8 cellular contexts compared by ENCODE assay signal in the genomic region with DNA sequence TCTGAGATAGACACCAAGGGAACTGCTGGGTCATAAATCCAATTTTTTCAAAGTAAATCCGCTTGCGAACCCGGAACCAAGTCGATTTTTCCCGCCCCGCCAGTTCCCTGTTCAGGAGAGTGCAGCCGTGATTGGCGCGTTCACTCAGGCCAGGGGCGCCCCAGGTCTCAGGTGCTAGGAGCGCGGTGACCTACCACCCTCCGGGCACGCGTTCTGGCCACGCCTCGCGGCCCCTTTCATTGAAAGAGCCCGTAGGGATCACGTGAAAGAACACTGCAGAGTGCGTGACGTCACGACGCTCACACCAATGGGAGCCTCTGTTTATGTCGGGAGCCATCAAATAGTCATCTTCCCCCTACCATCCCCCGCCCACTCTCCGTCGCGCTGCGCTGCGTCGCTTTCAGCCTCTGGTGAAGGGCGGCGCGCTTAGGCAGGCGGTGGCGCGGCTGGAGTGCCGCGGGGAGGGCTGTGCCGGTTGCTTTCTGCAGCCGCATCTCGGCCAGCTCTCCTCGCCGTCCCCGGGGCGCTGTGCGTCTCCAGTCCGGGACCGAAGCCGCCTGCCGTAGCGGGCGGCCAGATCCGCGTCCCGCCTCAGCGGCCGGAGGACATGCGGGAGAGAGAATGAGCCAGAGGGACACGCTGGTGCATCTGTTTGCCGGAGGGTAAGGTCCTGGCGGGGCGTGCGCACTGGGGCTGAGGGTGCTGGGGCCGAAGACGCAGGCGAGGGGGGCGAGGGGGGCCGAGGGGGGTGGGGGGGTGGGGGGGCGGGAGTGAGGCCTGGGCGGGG. TPM values are rescaled to one million over a fixed set of nuclear protein-coding genes. Genes with fewer than 3 reads are reported as not detected.
DNase-seq lines count a peak whose midpoint lies in the region; ATAC-seq and TF ChIP-seq lines count a peak whose summit lies in the region.

A gene with protein sequence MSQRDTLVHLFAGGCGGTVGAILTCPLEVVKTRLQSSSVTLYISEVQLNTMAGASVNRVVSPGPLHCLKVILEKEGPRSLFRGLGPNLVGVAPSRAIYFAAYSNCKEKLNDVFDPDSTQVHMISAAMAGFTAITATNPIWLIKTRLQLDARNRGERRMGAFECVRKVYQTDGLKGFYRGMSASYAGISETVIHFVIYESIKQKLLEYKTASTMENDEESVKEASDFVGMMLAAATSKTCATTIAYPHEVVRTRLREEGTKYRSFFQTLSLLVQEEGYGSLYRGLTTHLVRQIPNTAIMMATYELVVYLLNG (plus strand): TSS at position 403 of the 787 bp plus-strand sequence. CDS start 219 bp downstream, at position 622.

- peak within 1 kb of the TSS; percentile 92 for H3K4me3 Mint-ChIP-seq in activated CD4-positive, alpha-beta memory T cell treated with anti-CD3 and anti-CD28 coated beads for 36 hours

- peak; percentile 76 for TF ChIP-seq POLR2A in right lobe of liver (IDR thresholded peaks at IDR 0.05)

- no peaks in the 10 kb centered on the region for H3K27me3 Mint-ChIP-seq in activated CD4-positive, alpha-beta memory T cell treated with anti-CD3 and anti-CD28 coated beads for 36 hours

- WGBS in right lobe of liver (ENCODE audit: insufficient coverage, low coverage, low lambda C conversion rate, missing lambda C conversion rate): 9% methylated on average over 22 of the region's 72 CpGs

- POLR2A ChIA-PET in activated CD4-positive, alpha-beta memory T cell treated with anti-CD3 and anti-CD28 coated beads for 36 hours (lab: Charles Lee): no interaction called here

- H3K9ac ChIP-seq in duodenal mucosa (ENCODE audit: low read depth in 1 of 2, low read length in 2 of 2): peak within 1 kb of the TSS; percentile 89 to 98

- H3K36me3 Mint-ChIP-seq in activated CD4-positive, alpha-beta memory T cell treated with anti-CD3 and anti-CD28 coated beads for 36 hours: peaks cover 4% of the 10 kb centered on the region

- H3K27me3 ChIP-seq in duodenal mucosa (ENCODE audit: control insufficient read depth in 1 of 2, insufficient read depth in 2 of 2, low read length in 2 of 2): no peaks in the 10 kb centered on the region
- H3K27me3 ChIP-seq in right lobe of liver: peaks cover 0 to 50% of the 10 kb centered on the region in 2 donors

- H3K9me3 ChIP-seq in duodenal mucosa (ENCODE audit: control insufficient read depth in 1 of 2, low read length in 2 of 2) (no peaks in the 10 kb centered on the region), right lobe of liver (no peaks in the 10 kb centered on the region)

- H3K27ac ChIP-seq in duodenal mucosa (ENCODE audit: low read depth, low read length): peak within 1 kb of the TSS; percentile 97
- peak within 1 kb of the TSS; percentile 72 to 87 (median 76) for H3K27ac ChIP-seq in right lobe of liver

- intact Hi-C loops in activated CD4-positive, alpha-beta memory T cell treated with anti-CD3 and anti-CD28 coated beads for 36 hours (cut with micrococcal nuclease): loop anchor here (1.0 to 5.0 kb wide), 4 partner anchors 12 to 1636 kb away; a partner anchor contains a TSS
- intact Hi-C loops in right lobe of liver (cut with DNase I): no loop called here

- H3K27ac Mint-ChIP-seq in activated CD4-positive, alpha-beta memory T cell treated with anti-CD3 and anti-CD28 coated beads for 36 hours: peak within 1 kb of the TSS; percentile 83

- H3K4me1 ChIP-seq in duodenal mucosa (ENCODE audit: control insufficient read depth in 1 of 2, insufficient read depth in 2 of 2, low read length in 2 of 2) (peaks cover 12 to 35% of the 10 kb centered on the region in 2 donors), right lobe of liver (peaks cover 0 to 4% (median 0%) of the 10 kb centered on the region in 4 donors)

- H3K9me3 Mint-ChIP-seq in activated CD4-positive, alpha-beta memory T cell treated with anti-CD3 and anti-CD28 coated beads for 36 hours: peaks cover 4% of the 10 kb centered on the region

- peaks cover 37% of the 10 kb centered on the region for H3K4me1 Mint-ChIP-seq in activated CD4-positive, alpha-beta memory T cell treated with anti-CD3 and anti-CD28 coated beads for 36 hours (ENCODE audit: low read depth)

- DNase-seq in CD1c-positive myeloid dendritic cell (ENCODE audit: extremely low spot score): peak; percentile 99
- peak; percentile 97 for DNase-seq in NCI-H82 treated with DMSO at 0.1 percent for 48 hours (lab: John Stamatoyannopoulos, UW; ENCODE audit: unreplicated experiment)
- DNase-seq in activated CD4-positive, alpha-beta memory T cell treated with anti-CD3 and anti-CD28 coated beads for 36 hours: peak; percentile 98
- DNase-seq in right lobe of liver: peak; percentile 84 to 92 (median 90)
- peak; percentile 95 to 96 for DNase-seq in stimulated activated CD4-positive, alpha-beta T cell treated with anti-CD3 and anti-CD28 coated beads, Interleukin-4, amount 100 ng/mL, for 4 hours

- no peaks in the 10 kb centered on the region for H3K36me3 ChIP-seq in duodenal mucosa (ENCODE audit: control insufficient read depth in 1 of 2, insufficient read depth in 2 of 2, low read length in 2 of 2)
- H3K36me3 ChIP-seq in right lobe of liver: no peaks in the 10 kb centered on the region

- CTCF ChIA-PET in activated CD4-positive, alpha-beta memory T cell treated with anti-CD3 and anti-CD28 coated beads for 36 hours (lab: Charles Lee): no interaction called here

- no peak for TF ChIP-seq CTCF in right lobe of liver (IDR thresholded peaks at IDR 0.05)

- ATAC-seq in GM19438 (IDR thresholded peaks at IDR 0.05; ENCODE audit: low read depth, unreplicated experiment): peak; percentile 98
- peak; percentile 93 for ATAC-seq in HG03575 (IDR thresholded peaks at IDR 0.05; ENCODE audit: extremely low read depth, insufficient number of reproducible peaks, low FRiP score, unreplicated experiment)
- peak; percentile 96 to 99 (median 98) for ATAC-seq in right lobe of liver

- H3K4me3 ChIP-seq in duodenal mucosa (ENCODE audit: low read depth in 1 of 2, low read length in 2 of 2): peak within 1 kb of the TSS; percentile 92 to 96
- H3K4me3 ChIP-seq in right lobe of liver: peak within 1 kb of the TSS; percentile 38 to 52 (median 50)

RNA-seq across cellular contexts. Expression of the gene that starts here (rescaled TPM):
- total RNA-seq in activated CD4-positive, alpha-beta memory T cell treated with anti-CD3 and anti-CD28 coated beads for 36 hours: 10 to 100 TPM; 44.7 to 56.5 TPM
- 1 to 10 TPM; 2.8 to 6.0 (median 5.1) TPM for total RNA-seq in right lobe of liver

Comparison
In these comparisons a context has a peak if more than half of its experiments do, and no peak if none do; other contexts are left out.
1. Peak in every context shown above with its lines: DNase-seq, ATAC-seq, H3K4me3 ChIP-seq and H3K27ac ChIP-seq.
2. RNA of the gene that starts here (total RNA-seq): 44.7 to 56.5 TPM in activated CD4-positive, alpha-beta memory T cell treated with anti-CD3 and anti-CD28 coated beads for 36 hours; 2.8 to 6.0 TPM in right lobe of liver; every median in the first group is over 4 times any median in the second.